1 cellular context compared by ENCODE assay signal in genomic region chr1:177848577-177848976, GRCh38.
A peak's percentile ranks its signal among the peaks of the same experiment; 100 is the strongest.
TF ChIP-seq lines count a peak whose summit lies in the region.

No MANE protein-coding gene starts in this region.

TF ChIP-seq in IMR-90, 13 proteins besides CTCF, POLR2A, EP300 and RAD21 (continued from another document):
- TF ChIP-seq ELK1 (IDR thresholded peaks at IDR 0.05; ENCODE audit: borderline replicate concordance, low read depth, low read length) (no peak), FOS (IDR thresholded peaks at IDR 0.05; ENCODE audit: low read depth, low read length) (peak; percentile 19; the same call in 1 of the 2 replicates), USF2 (IDR thresholded peaks at IDR 0.05; ENCODE audit: low read depth, low read length) (no peak), RFX5 (IDR thresholded peaks at IDR 0.05; ENCODE audit: low read depth, low read length) (no peak), BHLHE40 (IDR thresholded peaks at IDR 0.05; ENCODE audit: low read depth, low read length) (no peak)
TF ChIP-seq in IMR-90: peak in this region for 2.
